10 cellular contexts compared by ENCODE assay signal in genomic region chr17:45020354-45021138, GRCh38. TPM values are rescaled to one million over a fixed set of nuclear protein-coding genes. Genes with fewer than 3 reads are reported as not detected.
DNase-seq lines count a peak whose midpoint lies in the region; ATAC-seq and TF ChIP-seq lines count a peak whose summit lies in the region.
"Had no signal": no experiment of that assay in that cellular context is flagged by ENCODE, and none has a peak within 500 bp of the region (broad histone marks: within the 10 kb centered on the region; RNA-seq: fewer than 3 reads in every experiment).

No MANE protein-coding gene starts in this region.

- H3K36me3 ChIP-seq in H7 (replicated peaks; ENCODE audit: control insufficient read depth, insufficient read depth, low read length) = peaks cover 6% of the 10 kb centered on the region
- no peaks in the 10 kb centered on the region for H3K36me3 ChIP-seq in endocrine pancreas (ENCODE audit: control insufficient read depth, insufficient read depth, low read length)
- no peaks in the 10 kb centered on the region for H3K36me3 ChIP-seq in mucosa of descending colon (ENCODE audit: low read depth)

- 0 out of 2 replicates have a peak overlapping the region, but pooled peaks have one; percentile 43 for H3K27ac ChIP-seq in 22Rv1
- H3K27ac ChIP-seq: SJSA1 had no signal

- intact Hi-C loops in mucosa of descending colon (cut with DNase I, micrococcal nuclease) = loop anchor here in 1 of 2 donors (5.0 to 10.0 kb wide), 2 partner anchors 98 to 246 kb away; no protein-coding TSS in a partner anchor

- H3K27me3 ChIP-seq in H7 (ENCODE audit: control insufficient read depth, insufficient read depth, low read length) (peaks cover 41% of the 10 kb centered on the region), endocrine pancreas (ENCODE audit: control insufficient read depth, insufficient read depth, low read length) (no peaks in the 10 kb centered on the region)
- H3K27me3 ChIP-seq: SJSA1 had no signal

- peak overlapping the region; percentile 54 for H3K9ac ChIP-seq in endocrine pancreas (ENCODE audit: control insufficient read depth, insufficient read depth, low read length)

- DNase-seq in H7 (peak; percentile 80), mucosa of descending colon (peak in 2 of 3 donors; percentile 43 to 48), NCI-H128 (lab: John Stamatoyannopoulos, UW; ENCODE audit: unreplicated experiment) (no peak), NOMO-1 treated with DMSO at 0.1 percent for 48 hours (lab: John Stamatoyannopoulos, UW; ENCODE audit: unreplicated experiment) (no peak)
- DNase-seq: KBM-7 had no signal

- TF ChIP-seq CTCF in 22Rv1 (IDR thresholded peaks at IDR 0.05) (no peak), mucosa of descending colon (IDR thresholded peaks at IDR 0.05) (no peak)

- ATAC-seq in mucosa of descending colon (peak; percentile 14), HG03196 (IDR thresholded peaks at IDR 0.05; ENCODE audit: unreplicated experiment) (no peak), HG03571 (IDR thresholded peaks at IDR 0.05; ENCODE audit: unreplicated experiment) (no peak)

- H3K4me1 ChIP-seq in endocrine pancreas (ENCODE audit: control insufficient read depth, insufficient read depth, low read length) = no peaks in the 10 kb centered on the region
- peaks cover 18% of the 10 kb centered on the region for H3K4me1 ChIP-seq in mucosa of descending colon (ENCODE audit: low read depth)

- peak overlapping the region; percentile 19; the same call in 1 of the 2 replicates for H3K4me3 ChIP-seq in H7 (ENCODE audit: insufficient read depth, low read depth, low read length)
- H3K4me3 ChIP-seq in endocrine pancreas (ENCODE audit: control insufficient read depth, insufficient read depth, low read length) = no peak overlapping the region
- no peak overlapping the region for H3K4me3 ChIP-seq in mucosa of descending colon
- H3K4me3 ChIP-seq: SJSA1 had no signal

- H3K9me3 ChIP-seq in endocrine pancreas (ENCODE audit: control insufficient read depth, low read length) = no peaks in the 10 kb centered on the region
- no peaks in the 10 kb centered on the region for H3K9me3 ChIP-seq in mucosa of descending colon

RNA-seq across cellular contexts. Expression of gene DCAKD, which starts 30.9 kb away (rescaled TPM):
- total RNA-seq in H7 (2014; rRNA removed; shearing (Covaris generic)) = 70.7 and 71.5 TPM in 2 replicates
- total RNA-seq in mucosa of descending colon = 10 to 100 TPM; 21.6 to 29.0 (median 24.8) TPM

RNA-seq across cellular contexts. Expression of gene NMT1, which starts 40.6 kb away (rescaled TPM):
- 111 and 115 TPM in 2 replicates for total RNA-seq in H7 (2014; rRNA removed; shearing (Covaris generic))
- 10 to 100 TPM; 47.0 to 94.0 (median 76.1) TPM for total RNA-seq in mucosa of descending colon

RNA-seq across cellular contexts. Expression of gene C1QL1, which starts 52.4 kb away (rescaled TPM):
- total RNA-seq in H7 (2014; rRNA removed; shearing (Covaris generic)) = 12.7 and 17.3 TPM in 2 replicates
- 1 to 10 TPM in 1 of 3 donors, under 1 TPM in 2; 0.29 to 6.5 (median 0.60) TPM for total RNA-seq in mucosa of descending colon

Comparison
In these comparisons a context has a peak if more than half of its experiments do, and no peak if none do; other contexts are left out.
1. DNase-seq: peak in H7 (single experiment) and mucosa of descending colon (2 of 3); none in NCI-H128 (single experiment) and NOMO-1 treated with DMSO at 0.1 percent for 48 hours (single experiment).